In genomic region chr19:2610637-2611482, GRCh38 we compare ENCODE assay signal across 1 cellular context.
A peak's percentile ranks its signal among the peaks of the same experiment; 100 is the strongest.
TF ChIP-seq lines count a peak whose summit lies in the region.

No MANE protein-coding gene starts in this region.

TF ChIP-seq in GM12878, 131 proteins besides CTCF, POLR2A, EP300 and RAD21 (continued from another document and continues in another):
- no peak for TF ChIP-seq CEBPZ (IDR thresholded peaks at IDR 0.05; ENCODE audit: low read depth, low read length)
- TF ChIP-seq PRDM15 (CRISPR knock-in tag; IDR thresholded peaks at IDR 0.05): no peak
- TF ChIP-seq EGR1 (IDR thresholded peaks at IDR 0.05; ENCODE audit: borderline replicate concordance in 1 of 2, low read depth in 2 of 2, low read length in 2 of 2): peak in 1 of 2 experiments; percentile 80; a peak in 2 of 3 replicates
- peak; percentile 98 for TF ChIP-seq IKZF2 (IDR thresholded peaks at IDR 0.05)
- 0 out of 2 replicates have a peak, but pooled peaks have one; percentile 38 for TF ChIP-seq ZSCAN29 (IDR thresholded peaks at IDR 0.05)
- peak; percentile 37; the same call in 1 of the 2 replicates for TF ChIP-seq TAF1 (IDR thresholded peaks at IDR 0.05; ENCODE audit: borderline replicate concordance, low read depth, low read length)
- 0 out of 2 replicates have a peak, but pooled peaks have one; percentile 18 for TF ChIP-seq CHD4 (IDR thresholded peaks at IDR 0.05)
- peak; percentile 80 for TF ChIP-seq ZNF217 (IDR thresholded peaks at IDR 0.05)
- TF ChIP-seq YY1 (IDR thresholded peaks at IDR 0.05; ENCODE audit: low read depth, low read length): peak; percentile 74; the same call in 1 of the 2 replicates
- no peak for TF ChIP-seq SREBF2 (IDR thresholded peaks at IDR 0.05; ENCODE audit: low read length)
- TF ChIP-seq CHD2 (IDR thresholded peaks at IDR 0.05; ENCODE audit: borderline replicate concordance, low read depth, low read length): 0 out of 2 replicates have a peak, but pooled peaks have one; percentile 45
- TF ChIP-seq E2F8 (IDR thresholded peaks at IDR 0.05; ENCODE audit: low read depth, partially characterized antibody): no peak
- no peak for TF ChIP-seq ESRRA (IDR thresholded peaks at IDR 0.05; ENCODE audit: low read length)
- no peak for TF ChIP-seq FOXK2 (IDR thresholded peaks at IDR 0.05)
- no peak for TF ChIP-seq CHD1 (IDR thresholded peaks at IDR 0.05; ENCODE audit: low read depth, low read length)
- 0 out of 2 replicates have a peak, but pooled peaks have one; percentile 71 for TF ChIP-seq TARDBP (IDR thresholded peaks at IDR 0.05; ENCODE audit: borderline replicate concordance)
- TF ChIP-seq SMAD5 (IDR thresholded peaks at IDR 0.05; ENCODE audit: low read depth): no peak
- no peak for TF ChIP-seq NFXL1 (IDR thresholded peaks at IDR 0.05; ENCODE audit: borderline replicate concordance)
- TF ChIP-seq SUPT20H (IDR thresholded peaks at IDR 0.05; ENCODE audit: borderline replicate concordance, control insufficient read depth, low read depth, low read length): no peak
- TF ChIP-seq KAT2A (conservative IDR thresholded peaks at IDR 0.05; ENCODE audit: control insufficient read depth, low read depth, low read length): no peak
- TF ChIP-seq SIX5 (IDR thresholded peaks at IDR 0.05; ENCODE audit: low read depth, low read length, severe bottlenecking): no peak
- TF ChIP-seq CREB1 (IDR thresholded peaks at IDR 0.05; ENCODE audit: low read depth): no peak; the same call in 1 of the 2 replicates
- TF ChIP-seq HCFC1 (IDR thresholded peaks at IDR 0.05; ENCODE audit: low read length): no peak
- no peak for TF ChIP-seq FOS (IDR thresholded peaks at IDR 0.05; ENCODE audit: borderline replicate concordance, extremely low read depth, insufficient read length)
- no peak for TF ChIP-seq ZNF622 (IDR thresholded peaks at IDR 0.05)
- no peak for TF ChIP-seq USF1 (IDR thresholded peaks at IDR 0.05; ENCODE audit: borderline replicate concordance, extremely low read length, insufficient read depth, low read depth, low read length)
- no peak for TF ChIP-seq IRF5 (IDR thresholded peaks at IDR 0.05; ENCODE audit: borderline replicate concordance)
- peak; percentile 50 for TF ChIP-seq ATF7 (IDR thresholded peaks at IDR 0.05; ENCODE audit: low read depth)
- TF ChIP-seq RAD51 (IDR thresholded peaks at IDR 0.05): no peak
- TF ChIP-seq CEBPB (IDR thresholded peaks at IDR 0.05; ENCODE audit: borderline replicate concordance in 1 of 2, low read depth in 2 of 2, low read length in 2 of 2): no peak
- TF ChIP-seq NFYA (IDR thresholded peaks at IDR 0.05; ENCODE audit: borderline replicate concordance, low read depth, low read length): no peak
- TF ChIP-seq MXI1 (IDR thresholded peaks at IDR 0.05; ENCODE audit: low read depth, low read length): 0 out of 2 replicates have a peak, but pooled peaks have one; percentile 22
- no peak for TF ChIP-seq ZNF592 (IDR thresholded peaks at IDR 0.05)
- no peak; the same call in 1 of the 2 replicates for TF ChIP-seq MTA3 (IDR thresholded peaks at IDR 0.05; ENCODE audit: borderline replicate concordance, low read length)
- peak; percentile 81; the same call in 1 of the 2 replicates for TF ChIP-seq STAT1 (conservative IDR thresholded peaks at IDR 0.05)
- peak; percentile 49; the same call in 1 of the 2 replicates for TF ChIP-seq NFIC (IDR thresholded peaks at IDR 0.05; ENCODE audit: low read depth, low read length)
- TF ChIP-seq SRF (IDR thresholded peaks at IDR 0.05; ENCODE audit: low read depth in 2 of 2, low read length in 2 of 2): peak in 1 of 2 experiments; percentile 59; a peak in 1 of 4 replicates
- peak; percentile 61; the same call in 1 of the 2 replicates for TF ChIP-seq SIN3A (IDR thresholded peaks at IDR 0.05; ENCODE audit: low read depth, low read length)
- TF ChIP-seq BCL3 (IDR thresholded peaks at IDR 0.05; ENCODE audit: borderline replicate concordance, insufficient read depth, low read depth, low read length, poor library complexity, severe bottlenecking): peak; percentile 97
- TF ChIP-seq BHLHE40 (IDR thresholded peaks at IDR 0.05; ENCODE audit: borderline replicate concordance in 1 of 2, low read depth in 2 of 2, low read length in 1 of 2): peak; percentile 96
- peak; percentile 38; the same call in 1 of the 2 replicates for TF ChIP-seq CBFB (IDR thresholded peaks at IDR 0.05; ENCODE audit: low read depth)
- no peak for TF ChIP-seq JUNB (IDR thresholded peaks at IDR 0.05)
- TF ChIP-seq TCF7 (IDR thresholded peaks at IDR 0.05; ENCODE audit: borderline replicate concordance): no peak
- no peak for TF ChIP-seq RELA (IDR thresholded peaks at IDR 0.05; ENCODE audit: borderline replicate concordance, partially characterized antibody)
- no peak for TF ChIP-seq RCOR1 (conservative IDR thresholded peaks at IDR 0.05; ENCODE audit: low read depth, low read length)
- peak; percentile 99 for TF ChIP-seq TCF3 (IDR thresholded peaks at IDR 0.05; ENCODE audit: borderline replicate concordance, insufficient read depth, low read depth, low read length)
